In the genomic region with DNA sequence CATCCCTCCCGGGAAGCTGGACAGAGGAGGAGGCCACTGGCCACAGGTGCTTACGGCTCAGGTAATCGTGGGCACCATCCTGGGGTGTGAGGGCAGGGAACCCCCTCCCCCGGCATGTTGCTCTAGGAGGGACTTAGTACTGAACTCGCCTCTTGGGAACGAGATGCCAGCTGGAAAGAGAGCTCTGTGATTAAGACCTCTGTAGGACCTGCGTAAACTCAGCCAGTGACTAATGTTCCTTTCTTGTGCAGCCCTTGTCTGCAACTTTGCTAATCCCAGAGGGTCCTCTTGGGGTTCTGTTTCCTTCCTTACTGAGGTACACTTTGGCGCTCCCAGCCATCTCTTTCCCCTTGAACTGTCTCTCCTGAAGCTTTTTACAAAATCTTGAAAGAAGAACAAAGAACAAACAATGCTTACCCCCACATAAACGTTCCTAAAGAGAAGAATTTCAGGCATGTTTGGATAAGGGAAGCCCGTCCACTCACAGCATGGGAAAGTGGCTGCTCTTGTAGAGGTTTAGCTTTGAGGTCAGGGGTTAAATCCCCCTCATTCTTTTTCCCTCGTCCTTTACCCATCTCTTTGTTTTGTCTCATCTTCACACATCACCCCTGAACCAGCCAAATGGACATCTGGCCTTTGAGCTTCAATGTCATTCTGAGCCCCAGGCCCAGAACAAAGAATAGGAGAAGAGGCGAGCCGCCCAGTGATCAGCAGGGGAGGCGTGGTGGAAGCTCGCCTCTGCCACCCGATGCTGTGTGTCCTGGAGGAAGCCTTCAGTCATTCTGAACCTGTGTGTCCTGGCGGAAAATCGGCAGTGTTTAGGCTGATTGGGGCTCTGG, we compare ENCODE assay signal across 11 cellular contexts. TPM values are rescaled to one million over a fixed set of nuclear protein-coding genes. Genes with fewer than 3 reads are reported as not detected.
DNase-seq lines count a peak whose midpoint lies in the region; ATAC-seq, FAIRE-seq and TF ChIP-seq lines count a peak whose summit lies in the region.
"Had no signal": no experiment of that assay in that cellular context is flagged by ENCODE, and none has a peak within 500 bp of the region (broad histone marks: within the 10 kb centered on the region; RNA-seq: fewer than 3 reads in every experiment).

No MANE protein-coding gene starts in this region.

- no peaks in the 10 kb centered on the region for H3K36me3 ChIP-seq in astrocyte (ENCODE audit: insufficient read depth, low read length)
- no peaks in the 10 kb centered on the region for H3K36me3 ChIP-seq in iPS-15b (ENCODE audit: control insufficient read depth, insufficient read depth, low read length)
- H3K36me3 ChIP-seq in thoracic aorta: no peaks in the 10 kb centered on the region
- H3K36me3 ChIP-seq: breast epithelium, ovary had no signal

- no peaks in the 10 kb centered on the region for H3K9me3 ChIP-seq in astrocyte (ENCODE audit: insufficient read depth, low read depth, low read length)
- H3K9me3 ChIP-seq in iPS-15b (ENCODE audit: control insufficient read depth, insufficient read depth, low read length): no peaks in the 10 kb centered on the region
- no peaks in the 10 kb centered on the region for H3K9me3 ChIP-seq in thoracic aorta
- H3K9me3 ChIP-seq: breast epithelium, ovary had no signal

- peak overlapping the region; percentile 35 for H3K27ac Mint-ChIP-seq in activated naive CD8-positive, alpha-beta T cell treated with anti-CD3 and anti-CD28 coated beads, Interleukin-2, amount 10 ng/mL, durations not matched to agents 7 days and 5 days
- H3K27ac Mint-ChIP-seq in activated naive CD8-positive, alpha-beta T cell treated with anti-CD3 and anti-CD28 coated beads for 36 hours: no peak overlapping the region
- peak overlapping the region; percentile 80 for H3K27ac Mint-ChIP-seq in astrocyte (ENCODE audit: unreplicated experiment)

- no peak for TF ChIP-seq CTCF in astrocyte (IDR thresholded peaks at IDR 0.05; ENCODE audit: insufficient read depth, low read depth, low read length)
- no peak for TF ChIP-seq CTCF in thoracic aorta (IDR thresholded peaks at IDR 0.05)

- no peaks in the 10 kb centered on the region for H4K20me1 ChIP-seq in astrocyte (ENCODE audit: insufficient read depth, low read length)

- DNase-seq in activated naive CD8-positive, alpha-beta T cell treated with anti-CD3 and anti-CD28 coated beads, Interleukin-2, amount 10 ng/mL, durations not matched to agents 7 days and 5 days: no peak
- no peak for DNase-seq in activated naive CD8-positive, alpha-beta T cell treated with anti-CD3 and anti-CD28 coated beads for 36 hours
- DNase-seq in astrocyte (ENCODE audit: low read depth): peak; percentile 75
- no peak for DNase-seq in thoracic aorta (ENCODE audit: low spot score)
- DNase-seq in NCI-H128 (lab: John Stamatoyannopoulos, UW; ENCODE audit: unreplicated experiment): no peak
- no peak for DNase-seq in NCI-H146 (lab: John Stamatoyannopoulos, UW)
- no peak for DNase-seq in NCI-H2227 treated with DMSO at 0.1 percent for 48 hours (lab: John Stamatoyannopoulos, UW)
- DNase-seq: NCI-H524 treated with DMSO at 0.1 percent for 48 hours, ovary had no signal

- H3K36me3 Mint-ChIP-seq in activated naive CD8-positive, alpha-beta T cell treated with anti-CD3 and anti-CD28 coated beads, Interleukin-2, amount 10 ng/mL, durations not matched to agents 7 days and 5 days: no peaks in the 10 kb centered on the region
- no peaks in the 10 kb centered on the region for H3K36me3 Mint-ChIP-seq in activated naive CD8-positive, alpha-beta T cell treated with anti-CD3 and anti-CD28 coated beads for 36 hours
- peaks cover 4% of the 10 kb centered on the region for H3K36me3 Mint-ChIP-seq in astrocyte (ENCODE audit: low read depth, unreplicated experiment)

- H3K4me1 ChIP-seq in astrocyte (ENCODE audit: insufficient read depth, low read length) (peaks cover 20% of the 10 kb centered on the region), iPS-15b (ENCODE audit: control insufficient read depth, insufficient read depth, low read length) (peaks cover 9% of the 10 kb centered on the region), thoracic aorta (ENCODE audit: control insufficient read depth in 1 of 2, low read depth in 2 of 2) (peaks cover 31 to 76% of the 10 kb centered on the region in 2 donors)
- H3K4me1 ChIP-seq: breast epithelium had no signal

- H3K27me3 ChIP-seq in astrocyte (ENCODE audit: insufficient read depth, low read length): no peaks in the 10 kb centered on the region
- H3K27me3 ChIP-seq in iPS-15b (ENCODE audit: control insufficient read depth, insufficient read depth, low read length): no peaks in the 10 kb centered on the region
- H3K27me3 ChIP-seq in thoracic aorta (replicated peaks; ENCODE audit: insufficient read depth): no peaks in the 10 kb centered on the region
- H3K27me3 ChIP-seq: breast epithelium, ovary had no signal

- peak overlapping the region; percentile 43 for H2AFZ ChIP-seq in astrocyte (ENCODE audit: low read depth, low read length)

- peaks cover 2% of the 10 kb centered on the region for H3K27me3 Mint-ChIP-seq in activated naive CD8-positive, alpha-beta T cell treated with anti-CD3 and anti-CD28 coated beads, Interleukin-2, amount 10 ng/mL, durations not matched to agents 7 days and 5 days
- H3K27me3 Mint-ChIP-seq in activated naive CD8-positive, alpha-beta T cell treated with anti-CD3 and anti-CD28 coated beads for 36 hours: no peaks in the 10 kb centered on the region
- H3K27me3 Mint-ChIP-seq in astrocyte (ENCODE audit: low read depth, unreplicated experiment): peaks cover 19% of the 10 kb centered on the region

- FAIRE-seq in astrocyte (lab: Jason Lieb, UNC): no peak

- no peak for ATAC-seq in activated naive CD8-positive, alpha-beta T cell treated with anti-CD3 and anti-CD28 coated beads, Interleukin-2, amount 10 ng/mL, durations not matched to agents 7 days and 5 days (ENCODE audit: low read depth)
- ATAC-seq in thoracic aorta (ENCODE audit: insufficient number of reproducible peaks, low FRiP score, low read depth): no peak

- POLR2A ChIA-PET in activated naive CD8-positive, alpha-beta T cell treated with anti-CD3 and anti-CD28 coated beads, Interleukin-2, amount 10 ng/mL, durations not matched to agents 7 days and 5 days (lab: Charles Lee): interaction anchor here (0.6 to 1.3 kb wide), 4 partner anchors 16 to 34 kb away, joined by 3 to 5 read pairs (median 3); no protein-coding TSS in a partner anchor

- H3K4me2 ChIP-seq in astrocyte (ENCODE audit: low read length): peak overlapping the region; percentile 71

- H3K27ac ChIP-seq in astrocyte (ENCODE audit: low read depth, low read length) (peak overlapping the region; percentile 40), thoracic aorta (peak overlapping the region; percentile 77 to 88)

- peaks cover 21% of the 10 kb centered on the region for H3K4me1 Mint-ChIP-seq in activated naive CD8-positive, alpha-beta T cell treated with anti-CD3 and anti-CD28 coated beads, Interleukin-2, amount 10 ng/mL, durations not matched to agents 7 days and 5 days
- peaks cover 17% of the 10 kb centered on the region for H3K4me1 Mint-ChIP-seq in activated naive CD8-positive, alpha-beta T cell treated with anti-CD3 and anti-CD28 coated beads for 36 hours
- H3K4me1 Mint-ChIP-seq in astrocyte (ENCODE audit: low read depth, unreplicated experiment): peaks cover 13% of the 10 kb centered on the region

- H3K4me3 ChIP-seq in astrocyte (ENCODE audit: insufficient read depth, low read depth, low read length): no peak overlapping the region
- H3K4me3 ChIP-seq in iPS-15b (ENCODE audit: low read depth, low read length): peak overlapping the region; percentile 18
- no peak overlapping the region for H3K4me3 ChIP-seq in thoracic aorta
- H3K4me3 ChIP-seq: breast epithelium, ovary had no signal

- H3K4me3 Mint-ChIP-seq in activated naive CD8-positive, alpha-beta T cell treated with anti-CD3 and anti-CD28 coated beads, Interleukin-2, amount 10 ng/mL, durations not matched to agents 7 days and 5 days: peak overlapping the region; percentile 36
- H3K4me3 Mint-ChIP-seq in activated naive CD8-positive, alpha-beta T cell treated with anti-CD3 and anti-CD28 coated beads for 36 hours: no peak overlapping the region
- H3K4me3 Mint-ChIP-seq in astrocyte (ENCODE audit: unreplicated experiment): peak overlapping the region; percentile 43

- H3K9ac ChIP-seq in astrocyte (ENCODE audit: low read length) (peak overlapping the region; percentile 26), iPS-15b (ENCODE audit: low read depth, low read length) (peak overlapping the region; percentile 37)

- no peaks in the 10 kb centered on the region for H3K9me3 Mint-ChIP-seq in activated naive CD8-positive, alpha-beta T cell treated with anti-CD3 and anti-CD28 coated beads, Interleukin-2, amount 10 ng/mL, durations not matched to agents 7 days and 5 days
- no peaks in the 10 kb centered on the region for H3K9me3 Mint-ChIP-seq in activated naive CD8-positive, alpha-beta T cell treated with anti-CD3 and anti-CD28 coated beads for 36 hours
- peaks cover 3% of the 10 kb centered on the region for H3K9me3 Mint-ChIP-seq in astrocyte (ENCODE audit: unreplicated experiment)

- H3K79me2 ChIP-seq in astrocyte (ENCODE audit: insufficient read depth, low read length): no peaks in the 10 kb centered on the region

RNA-seq across cellular contexts. Expression of a gene that starts 37.4 kb away (rescaled TPM):
- 10 to 100 TPM; 13.1 to 15.0 TPM for total RNA-seq in activated naive CD8-positive, alpha-beta T cell treated with anti-CD3 and anti-CD28 coated beads, Interleukin-2, amount 10 ng/mL, durations not matched to agents 7 days and 5 days
- 1 to 10 TPM; 4.3 to 5.3 TPM for total RNA-seq in activated naive CD8-positive, alpha-beta T cell treated with anti-CD3 and anti-CD28 coated beads for 36 hours
- total RNA-seq in astrocyte: 4.8 and 7.1 TPM in 2 replicates
- total RNA-seq in thoracic aorta: 10 to 100 TPM; 53.5 to 55.9 TPM

RNA-seq across cellular contexts. Expression of a gene that starts 41.2 kb away (rescaled TPM):
- total RNA-seq in activated naive CD8-positive, alpha-beta T cell treated with anti-CD3 and anti-CD28 coated beads, Interleukin-2, amount 10 ng/mL, durations not matched to agents 7 days and 5 days: 1 to 10 TPM; 1.2 to 1.5 TPM
- total RNA-seq in activated naive CD8-positive, alpha-beta T cell treated with anti-CD3 and anti-CD28 coated beads for 36 hours: under 1 TPM; 0.64 to 0.82 TPM
- 0.89 and 1.5 TPM in 2 replicates for total RNA-seq in astrocyte
- 10 to 100 TPM in 1 of 2 donors, 1 to 10 TPM in 1; 5.7 to 11.5 TPM for total RNA-seq in thoracic aorta
